19 cellular contexts compared by ENCODE assay signal in the genomic region with DNA sequence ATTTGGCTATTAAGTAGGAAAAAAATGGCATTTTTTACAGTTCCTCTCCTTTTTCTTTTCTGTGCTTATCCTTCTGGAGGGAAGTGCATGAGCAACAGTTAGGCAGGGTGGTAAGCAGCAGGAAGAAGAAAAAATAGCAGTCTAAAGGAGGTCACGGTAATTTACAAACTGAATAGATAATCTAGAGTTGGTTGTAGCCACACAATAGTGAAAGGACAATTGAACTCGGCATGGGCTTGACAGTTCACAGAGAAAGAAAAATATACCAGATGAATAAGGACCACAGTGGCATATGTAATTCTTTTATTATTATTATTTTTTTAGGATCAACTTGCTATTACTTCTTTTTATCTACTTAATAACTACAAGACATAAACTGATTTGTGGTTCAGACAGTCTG.
"Had no signal": no experiment of that assay in that cellular context is flagged by ENCODE, and none has a peak within 500 bp of the region (broad histone marks: within the 10 kb centered on the region; RNA-seq: fewer than 3 reads in every experiment).

No MANE protein-coding gene starts in this region.

- H3K79me2 ChIP-seq: hepatocyte had no signal

- H3K36me3 ChIP-seq: prostate gland, right atrium auricular region, transverse colon, uterus had no signal

- H3K27me3 ChIP-seq: hepatocyte, right atrium auricular region, transverse colon, uterus had no signal

- H2AFZ ChIP-seq: hepatocyte had no signal

- H3K9me3 ChIP-seq: prostate gland, right atrium auricular region, transverse colon, uterus had no signal

- DNase-seq: activated CD4-positive, alpha-beta T cell treated with anti-CD3 and anti-CD28 coated beads, Interleukin-2, amount 50 U/mL, for 4 hours; activated CD4-positive, CD25-positive, alpha-beta regulatory T cell treated with anti-CD3 and anti-CD28 coated beads, Interleukin-2, amount 50 U/mL, for 72 hours; activated effector memory CD4-positive, alpha-beta T cell treated with anti-CD3 and anti-CD28 coated beads, Interleukin-2, amount 50 U/mL, for 16 hours; activated T-cell treated with anti-CD3 and anti-CD28 coated beads, Interleukin-2, amount 50 U/mL, for 72 hours; effector memory CD4-positive, alpha-beta T cell; kidney; nephron progenitor cell; stimulated activated CD4-positive, alpha-beta T cell treated with anti-CD3 and anti-CD28 coated beads, Interleukin-12 subunit alpha, Interleukin-12 subunit beta, amount 100 ng/mL, for 4 hours; stimulated activated CD4-positive, alpha-beta T cell treated with anti-CD3 and anti-CD28 coated beads, Interleukin-1b, Interleukin-23, amount 100 ng/mL, for 48 hours; stimulated activated naive CD4-positive, alpha-beta T cell treated with Interleukin-2 at 50 U/mL for 16 hours; transverse colon; uterus had no signal

- H3K27ac ChIP-seq: hepatocyte, prostate gland, right atrium auricular region, transverse colon, uterus had no signal

- H3K27ac Mint-ChIP-seq: activated naive CD4-positive, alpha-beta T cell treated with anti-CD3 and anti-CD28 coated beads, Interleukin-2, amount 50 U/mL, for 24 hours; activated T-cell treated with anti-CD3 and anti-CD28 coated beads, Interleukin-2, amount 50 U/mL, for 72 hours; dendritic cell treated with granulocyte-macrophage colony-stimulating factor and Interleukin-4, amounts not matched to agents 40 ng/mL and 50 ng/mL, for 4 days; nephron progenitor cell had no signal

- H3K4me2 ChIP-seq: hepatocyte had no signal

- ATAC-seq: activated T-cell treated with anti-CD3 and anti-CD28 coated beads, Interleukin-2, amount 50 U/mL, for 72 hours; left lobe of liver had no signal

- H3K27me3 Mint-ChIP-seq: activated naive CD4-positive, alpha-beta T cell treated with anti-CD3 and anti-CD28 coated beads, Interleukin-2, amount 50 U/mL, for 24 hours; dendritic cell treated with granulocyte-macrophage colony-stimulating factor and Interleukin-4, amounts not matched to agents 40 ng/mL and 50 ng/mL, for 4 days had no signal

- H3K9me3 Mint-ChIP-seq: activated naive CD4-positive, alpha-beta T cell treated with anti-CD3 and anti-CD28 coated beads, Interleukin-2, amount 50 U/mL, for 24 hours; nephron progenitor cell had no signal

- H3K4me3 Mint-ChIP-seq: activated naive CD4-positive, alpha-beta T cell treated with anti-CD3 and anti-CD28 coated beads, Interleukin-2, amount 50 U/mL, for 24 hours; activated T-cell treated with anti-CD3 and anti-CD28 coated beads, Interleukin-2, amount 50 U/mL, for 72 hours; dendritic cell treated with granulocyte-macrophage colony-stimulating factor and Interleukin-4, amounts not matched to agents 40 ng/mL and 50 ng/mL, for 4 days; nephron progenitor cell had no signal

- H3K4me3 ChIP-seq: hepatocyte, lung, prostate gland, right atrium auricular region, transverse colon, uterus had no signal
